Comparison of ENCODE assay signal across 1 cellular context in genomic region chr3:58175429-58176184, GRCh38.
A peak's percentile ranks its signal among the peaks of the same experiment; 100 is the strongest.
TF ChIP-seq lines count a peak whose summit lies in the region.

No MANE protein-coding gene starts in this region.

TF ChIP-seq in HepG2, 621 proteins besides CTCF, POLR2A, EP300 and RAD21 (continues in another document):
- TF ChIP-seq NFAT5 (CRISPR knock-in tag; IDR thresholded peaks at IDR 0.05), result no peak
- TF ChIP-seq MTF2 (CRISPR knock-in tag; IDR thresholded peaks at IDR 0.05; ENCODE audit: borderline replicate concordance), result no peak
- peak; percentile 78 for TF ChIP-seq ZFP91 (CRISPR knock-in tag; IDR thresholded peaks at IDR 0.05; ENCODE audit: borderline replicate concordance)
- peak; percentile 40; the same call in 1 of the 2 replicates for TF ChIP-seq ZNF160 (CRISPR knock-in tag; IDR thresholded peaks at IDR 0.05)
- no peak for TF ChIP-seq ZNF557 (CRISPR knock-in tag; IDR thresholded peaks at IDR 0.05)
- TF ChIP-seq HCFC1 (IDR thresholded peaks at IDR 0.05; ENCODE audit: low read depth, low read length), result no peak
- TF ChIP-seq CBX1 (IDR thresholded peaks at IDR 0.05; ENCODE audit: low read depth), result no peak
- no peak for TF ChIP-seq CC2D1A (CRISPR knock-in tag; IDR thresholded peaks at IDR 0.05)
- peak; percentile 80; the same call in 1 of the 2 replicates for TF ChIP-seq ZNF292 (CRISPR knock-in tag; IDR thresholded peaks at IDR 0.05; ENCODE audit: borderline replicate concordance, low read depth)
- TF ChIP-seq DNMT3B (CRISPR knock-in tag; conservative IDR thresholded peaks at IDR 0.05), result no peak
- no peak for TF ChIP-seq ZSCAN22 (CRISPR knock-in tag; IDR thresholded peaks at IDR 0.05)
- TF ChIP-seq ZNF318 (CRISPR knock-in tag; IDR thresholded peaks at IDR 0.05), result peak; percentile 82
- no peak for TF ChIP-seq EZH2 (conservative IDR thresholded peaks at IDR 0.05; ENCODE audit: low read depth, low read length)
- TF ChIP-seq ZNF335 (CRISPR knock-in tag; IDR thresholded peaks at IDR 0.05), result peak; percentile 45; the same call in 1 of the 2 replicates
- peak; percentile 93 for TF ChIP-seq ZNF503 (CRISPR knock-in tag; IDR thresholded peaks at IDR 0.05)
- TF ChIP-seq ARID3A (IDR thresholded peaks at IDR 0.05; ENCODE audit: low read depth, low read length), result no peak
- no peak for TF ChIP-seq SCMH1 (CRISPR knock-in tag; IDR thresholded peaks at IDR 0.05; ENCODE audit: borderline replicate concordance)
- no peak for TF ChIP-seq CERS6 (CRISPR knock-in tag; IDR thresholded peaks at IDR 0.05)
- peak; percentile 58; the same call in 1 of the 2 replicates for TF ChIP-seq TFAP4 (IDR thresholded peaks at IDR 0.05; ENCODE audit: borderline replicate concordance, low read depth)
- peak; percentile 62; the same call in 1 of the 2 replicates for TF ChIP-seq TBX3 (IDR thresholded peaks at IDR 0.05; ENCODE audit: borderline replicate concordance)
- TF ChIP-seq CREM (IDR thresholded peaks at IDR 0.05), result peak; percentile 83
- TF ChIP-seq CREM (CRISPR knock-in tag; IDR thresholded peaks at IDR 0.05), result no peak
- TF ChIP-seq DPF2 (CRISPR knock-in tag; IDR thresholded peaks at IDR 0.05; ENCODE audit: borderline replicate concordance, low read depth), result peak; percentile 88
- TF ChIP-seq ZNF30 (CRISPR knock-in tag; IDR thresholded peaks at IDR 0.05), result no peak
- 0 out of 2 replicates have a peak, but pooled peaks have one; percentile 23 for TF ChIP-seq ZBTB4 (CRISPR knock-in tag; IDR thresholded peaks at IDR 0.05; ENCODE audit: borderline replicate concordance)
